In genomic region chr7:31648288-31648687, GRCh38 we compare ENCODE assay signal across 11 cellular contexts. TPM values are rescaled to one million over a fixed set of nuclear protein-coding genes. Genes with fewer than 3 reads are reported as not detected.
DNase-seq lines count a peak whose midpoint lies in the region; TF ChIP-seq lines count a peak whose summit lies in the region.
"Had no signal": no experiment of that assay in that cellular context is flagged by ENCODE, and none has a peak within 500 bp of the region (broad histone marks: within the 10 kb centered on the region; RNA-seq: fewer than 3 reads in every experiment).

No MANE protein-coding gene starts in this region.

- no peak overlapping the region for H3K27ac ChIP-seq in tibial nerve
- H3K27ac ChIP-seq: PC-9 had no signal

- WGBS in tibial nerve, 2 donors = 93 to 100% methylated on average over 1 of the region's 1 CpG

- TF ChIP-seq CTCF in choroid plexus epithelial cell (conservative IDR thresholded peaks at IDR 0.05; ENCODE audit: low read depth, low read length) (no peak), osteocyte (IDR thresholded peaks at IDR 0.05) (peak; percentile 56), tibial nerve (IDR thresholded peaks at IDR 0.05) (no peak)

- no peaks in the 10 kb centered on the region for H3K36me3 ChIP-seq in tibial nerve

- TF ChIP-seq EP300 in tibial nerve (IDR thresholded peaks at IDR 0.05) = no peak

- H3K4me3 Mint-ChIP-seq in osteocyte (ENCODE audit: unreplicated experiment) = no peak overlapping the region

- H3K27me3 ChIP-seq in tibial nerve = no peaks in the 10 kb centered on the region

- H3K4me3 ChIP-seq in choroid plexus epithelial cell (ENCODE audit: low read depth, low read length) (no peak overlapping the region), tibial nerve (no peak overlapping the region)
- H3K4me3 ChIP-seq: PC-9 had no signal

- H3K4me1 ChIP-seq in tibial nerve = no peaks in the 10 kb centered on the region

- no peaks in the 10 kb centered on the region for H3K9me3 ChIP-seq in tibial nerve

- H3K36me3 Mint-ChIP-seq in osteocyte (ENCODE audit: unreplicated experiment) = no peaks in the 10 kb centered on the region

- H3K27ac Mint-ChIP-seq in osteocyte (ENCODE audit: unreplicated experiment) = no peak overlapping the region

- peak; percentile 15 to 20 for DNase-seq in NCI-H2081 (lab: John Stamatoyannopoulos, UW)
- DNase-seq in NCI-H2081 treated with DMSO at 0.1 percent for 48 hours (lab: John Stamatoyannopoulos, UW) = no peak
- peak; percentile 54 for DNase-seq in NCI-H1694 (lab: John Stamatoyannopoulos, UW)
- peak; percentile 1 for DNase-seq in choroid plexus epithelial cell (ENCODE audit: low read depth)
- no peak for DNase-seq in osteocyte (ENCODE audit: extremely low spot score, unreplicated experiment)
- DNase-seq in AG08396 (ENCODE audit: low spot score) = no peak
- DNase-seq in D341Med (ENCODE audit: low spot score) = no peak
- no peak for DNase-seq in tibial nerve (ENCODE audit: low spot score in 2 of 2)
- DNase-seq: PC-9 had no signal

- H3K9me3 Mint-ChIP-seq in osteocyte (ENCODE audit: unreplicated experiment) = no peaks in the 10 kb centered on the region

- H3K27me3 Mint-ChIP-seq in osteocyte (ENCODE audit: unreplicated experiment) = no peaks in the 10 kb centered on the region

- no peak for TF ChIP-seq POLR2A in tibial nerve (IDR thresholded peaks at IDR 0.05)

- no peaks in the 10 kb centered on the region for H3K4me1 Mint-ChIP-seq in osteocyte (ENCODE audit: unreplicated experiment)

RNA-seq across cellular contexts. Expression of gene PPP1R17, which starts 38.7 kb away (rescaled TPM):
- total RNA-seq in osteocyte (not detected in 2 replicates), tibial nerve (under 1 TPM in 1 of 4 donors, not detected in 3; 0.30 TPM)
- total RNA-seq: esophagus mucosa, liver, PC-9 had no signal

Comparison
In these comparisons a context has a peak if more than half of its experiments do, and no peak if none do; other contexts are left out.
1. DNase-seq: peak in NCI-H2081 (2 of 2), NCI-H1694 (single experiment) and choroid plexus epithelial cell (single experiment); none in NCI-H2081 treated with DMSO at 0.1 percent for 48 hours (single experiment), osteocyte (single experiment), AG08396 (single experiment), D341Med (single experiment) and tibial nerve (0 of 2).